In genomic region chr6:86453232-86453631, GRCh38 we compare ENCODE assay signal across 27 cellular contexts.
"Had no signal": no experiment of that assay in that cellular context is flagged by ENCODE, and none has a peak within 500 bp of the region (broad histone marks: within the 10 kb centered on the region; RNA-seq: fewer than 3 reads in every experiment).

No MANE protein-coding gene starts in this region.

- H3K4me3 ChIP-seq: stomach, suprapubic skin, testis, thoracic aorta, thyroid gland, tibial artery, tibial nerve, transverse colon, upper lobe of left lung, upper lobe of right lung, uterus, vagina had no signal

- ATAC-seq: stimulated activated effector memory CD8-positive, alpha-beta T cell treated with anti-CD3 and anti-CD28 coated beads, Interleukin-12 subunit alpha, Interleukin-12 subunit beta, amount 100 ng/mL, for 72 hours; stimulated activated memory B cell treated with anti-CD40 and anti-IgM and Interleukin-4, amounts not matched to agents 10 μg/mL and 1 μg/mL and 100 μg/mL, for 72 hours; stimulated activated naive B cell treated with anti-CD40 and anti-IgM and Interleukin-4, amounts not matched to agents 10 μg/mL and 1 μg/mL and 100 μg/mL, for 72 hours; stimulated activated naive CD8-positive, alpha-beta T cell treated with anti-CD3 and anti-CD28 coated beads, Interleukin-15, amount 100 ng/mL, for 72 hours; stimulated activated naive CD8-positive, alpha-beta T cell treated with anti-CD3 and anti-CD28 coated beads, Interleukin-15, Interleukin-2, amounts not matched to agents 100 U/mL and 50 U/mL, for 24 hours; upper lobe of right lung had no signal

- H3K4me1 ChIP-seq: stomach, suprapubic skin, testis, thyroid gland, tibial artery, tibial nerve, transverse colon, upper lobe of left lung, upper lobe of right lung, uterus, vagina had no signal

- H3K27ac ChIP-seq: stomach, suprapubic skin, testis, thoracic aorta, thyroid gland, tibial artery, tibial nerve, transverse colon, upper lobe of left lung, upper lobe of right lung, uterus, vagina had no signal

- H3K9me3 ChIP-seq: testis, thoracic aorta, thyroid gland, upper lobe of right lung, uterus had no signal

- H3K36me3 ChIP-seq: stomach, suprapubic skin, thoracic aorta, thyroid gland, tibial artery, tibial nerve, transverse colon, upper lobe of left lung, upper lobe of right lung, uterus, vagina had no signal

- DNase-seq: stimulated activated CD4-positive, alpha-beta T cell treated with anti-CD3 and anti-CD28 coated beads, Interleukin-2, amount 100 ng/mL, for 48 hours; stimulated activated CD4-positive, alpha-beta T cell treated with anti-CD3 and anti-CD28 coated beads, Interleukin-4, amount 100 ng/mL, for 1 hour; stimulated activated CD4-positive, alpha-beta T cell treated with anti-CD3 and anti-CD28 coated beads, Interleukin-4, amount 100 ng/mL, for 24 hours; stimulated activated CD4-positive, alpha-beta T cell treated with anti-CD3 and anti-CD28 coated beads, Interleukin-4, amount 100 ng/mL, for 4 hours; stimulated activated CD8-positive, alpha-beta memory T cell treated with anti-CD3 and anti-CD28 coated beads, Interleukin-4, amount 100 ng/mL, for 48 hours; stimulated activated naive B cell treated with anti-CD40 and anti-IgM and Interleukin-4, amounts not matched to agents 10 μg/mL and 1 μg/mL and 100 μg/mL, for 72 hours; stimulated activated naive CD4-positive, alpha-beta T cell; stimulated activated naive CD4-positive, alpha-beta T cell treated with Interleukin-2 at 50 U/mL for 16 hours; stimulated activated naive CD8-positive, alpha-beta T cell treated with anti-CD3 and anti-CD28 coated beads, Interleukin-15, amount 100 ng/mL, for 72 hours; stimulated activated naive CD8-positive, alpha-beta T cell treated with anti-CD3 and anti-CD28 coated beads, Interleukin-15, Interleukin-2, amounts not matched to agents 100 U/mL and 50 U/mL, for 24 hours; stomach; substantia nigra; testis; thyroid gland; tibial artery; transverse colon; trophoblast cell; upper lobe of left lung; upper lobe of right lung; uterus had no signal

- H3K27me3 ChIP-seq: stomach, suprapubic skin, testis, thyroid gland, tibial artery, tibial nerve, transverse colon, upper lobe of left lung, upper lobe of right lung, uterus, vagina had no signal

- FAIRE-seq: urothelium cell line had no signal
